ENCODE assay signal across 8 cellular contexts in the genomic region with DNA sequence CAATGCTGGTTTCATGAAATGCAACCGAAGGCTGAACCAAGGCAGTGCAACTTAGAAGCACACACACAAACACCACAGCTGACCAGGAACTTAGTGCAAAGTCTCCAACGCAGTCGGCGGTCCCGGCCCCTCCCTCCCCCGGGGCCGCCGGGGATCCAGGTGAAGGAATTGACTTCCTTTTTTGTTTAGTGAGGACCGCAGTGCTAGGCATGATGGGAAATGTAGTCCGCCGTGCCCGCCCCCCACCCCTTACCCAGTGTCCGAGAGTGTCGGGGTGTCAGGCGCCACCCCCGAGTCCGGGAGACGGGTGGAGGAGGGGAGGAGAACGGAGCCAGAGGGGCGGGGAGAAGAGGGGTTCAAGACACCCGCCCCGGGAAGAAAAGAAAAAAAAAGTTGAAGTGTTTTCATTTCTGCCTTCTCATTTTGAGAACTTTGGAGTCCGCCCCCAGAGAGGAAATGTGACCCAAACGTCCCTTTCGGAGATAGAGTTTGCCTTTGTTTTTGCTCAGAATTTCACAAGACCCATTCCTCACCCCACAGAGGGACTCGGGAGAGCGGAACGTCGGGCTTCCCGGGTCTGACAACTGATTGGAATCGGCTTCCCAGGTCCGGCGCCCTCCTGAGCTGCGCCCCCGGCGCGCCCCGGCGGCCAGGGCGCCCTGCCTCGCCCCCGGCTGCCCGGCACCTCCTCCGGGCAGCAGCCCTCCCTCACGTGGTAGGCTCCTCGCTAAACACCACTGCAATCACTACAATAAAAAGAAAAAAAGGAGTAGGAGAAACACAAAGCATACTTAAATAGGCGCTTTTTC. TPM values are rescaled to one million over a fixed set of nuclear protein-coding genes. Genes with fewer than 3 reads are reported as not detected.
DNase-seq lines count a peak whose midpoint lies in the region; ATAC-seq and TF ChIP-seq lines count a peak whose summit lies in the region.

No MANE protein-coding gene starts in this region.

- DNase-seq in EL (peak; percentile 94), SK-MEL-5 (ENCODE audit: low read depth, low spot score) (peak; percentile 85), amygdala (lab: John Stamatoyannopoulos, UW) (peak in 45 of 56 donors; percentile 22 to 76 (median 54)), cardiac septum (ENCODE audit: low spot score) (peak; percentile 92), omental fat pad (ENCODE audit: low spot score) (no peak)

- in situ Hi-C loops in SK-MEL-5 (cut with HindIII; ENCODE audit: low pct_unique_long_range_greater_than_20kb, low sequenced_read_pairs) = no loop called here

- intact Hi-C loops in cardiac septum (cut with DNase I) = loop anchor here (1.0 to 2.0 kb wide), 5 partner anchors 36 to 321 kb away; no protein-coding TSS in a partner anchor

- peak; percentile 49 for ATAC-seq in omental fat pad (ENCODE audit: low FRiP score)
- ATAC-seq in HG03095 (IDR thresholded peaks at IDR 0.05; ENCODE audit: unreplicated experiment) = no peak
- no peak for ATAC-seq in HG03139 (IDR thresholded peaks at IDR 0.05; ENCODE audit: unreplicated experiment)

- peak; percentile 21; the same call in 1 of the 2 replicates for TF ChIP-seq RAD21 in Ishikawa (IDR thresholded peaks at IDR 0.05; ENCODE audit: low read depth)

- TF ChIP-seq EP300 in Ishikawa (IDR thresholded peaks at IDR 0.05; ENCODE audit: borderline replicate concordance) = no peak; the same call in 1 of the 2 replicates

- TF ChIP-seq CTCF in omental fat pad (IDR thresholded peaks at IDR 0.05) = no peak

TF ChIP-seq in Ishikawa, 13 proteins besides CTCF, POLR2A, EP300 and RAD21:
- peak; percentile 68 for TF ChIP-seq TCF12 (IDR thresholded peaks at IDR 0.05; ENCODE audit: low read depth)
- TF ChIP-seq CREB1 (IDR thresholded peaks at IDR 0.05; ENCODE audit: low read depth) = 0 out of 2 replicates have a peak, but pooled peaks have one; percentile 30
- TF ChIP-seq ZBTB7A (IDR thresholded peaks at IDR 0.05; ENCODE audit: low read depth) = no peak
- TF ChIP-seq TEAD4 (IDR thresholded peaks at IDR 0.05) = peak; percentile 42; the same call in 1 of the 2 replicates
- TF ChIP-seq, protein P1, sequence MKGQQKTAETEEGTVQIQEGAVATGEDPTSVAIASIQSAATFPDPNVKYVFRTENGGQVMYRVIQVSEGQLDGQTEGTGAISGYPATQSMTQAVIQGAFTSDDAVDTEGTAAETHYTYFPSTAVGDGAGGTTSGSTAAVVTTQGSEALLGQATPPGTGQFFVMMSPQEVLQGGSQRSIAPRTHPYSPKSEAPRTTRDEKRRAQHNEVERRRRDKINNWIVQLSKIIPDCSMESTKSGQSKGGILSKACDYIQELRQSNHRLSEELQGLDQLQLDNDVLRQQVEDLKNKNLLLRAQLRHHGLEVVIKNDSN (IDR thresholded peaks at IDR 0.05) = peak; percentile 74
- TF ChIP-seq, protein P2, sequence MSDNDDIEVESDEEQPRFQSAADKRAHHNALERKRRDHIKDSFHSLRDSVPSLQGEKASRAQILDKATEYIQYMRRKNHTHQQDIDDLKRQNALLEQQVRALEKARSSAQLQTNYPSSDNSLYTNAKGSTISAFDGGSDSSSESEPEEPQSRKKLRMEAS (IDR thresholded peaks at IDR 0.05) = peak; percentile 49
- peak; percentile 6; the same call in 1 of the 2 replicates for TF ChIP-seq YY1 (IDR thresholded peaks at IDR 0.05; ENCODE audit: low read depth)
- TF ChIP-seq, protein P3, sequence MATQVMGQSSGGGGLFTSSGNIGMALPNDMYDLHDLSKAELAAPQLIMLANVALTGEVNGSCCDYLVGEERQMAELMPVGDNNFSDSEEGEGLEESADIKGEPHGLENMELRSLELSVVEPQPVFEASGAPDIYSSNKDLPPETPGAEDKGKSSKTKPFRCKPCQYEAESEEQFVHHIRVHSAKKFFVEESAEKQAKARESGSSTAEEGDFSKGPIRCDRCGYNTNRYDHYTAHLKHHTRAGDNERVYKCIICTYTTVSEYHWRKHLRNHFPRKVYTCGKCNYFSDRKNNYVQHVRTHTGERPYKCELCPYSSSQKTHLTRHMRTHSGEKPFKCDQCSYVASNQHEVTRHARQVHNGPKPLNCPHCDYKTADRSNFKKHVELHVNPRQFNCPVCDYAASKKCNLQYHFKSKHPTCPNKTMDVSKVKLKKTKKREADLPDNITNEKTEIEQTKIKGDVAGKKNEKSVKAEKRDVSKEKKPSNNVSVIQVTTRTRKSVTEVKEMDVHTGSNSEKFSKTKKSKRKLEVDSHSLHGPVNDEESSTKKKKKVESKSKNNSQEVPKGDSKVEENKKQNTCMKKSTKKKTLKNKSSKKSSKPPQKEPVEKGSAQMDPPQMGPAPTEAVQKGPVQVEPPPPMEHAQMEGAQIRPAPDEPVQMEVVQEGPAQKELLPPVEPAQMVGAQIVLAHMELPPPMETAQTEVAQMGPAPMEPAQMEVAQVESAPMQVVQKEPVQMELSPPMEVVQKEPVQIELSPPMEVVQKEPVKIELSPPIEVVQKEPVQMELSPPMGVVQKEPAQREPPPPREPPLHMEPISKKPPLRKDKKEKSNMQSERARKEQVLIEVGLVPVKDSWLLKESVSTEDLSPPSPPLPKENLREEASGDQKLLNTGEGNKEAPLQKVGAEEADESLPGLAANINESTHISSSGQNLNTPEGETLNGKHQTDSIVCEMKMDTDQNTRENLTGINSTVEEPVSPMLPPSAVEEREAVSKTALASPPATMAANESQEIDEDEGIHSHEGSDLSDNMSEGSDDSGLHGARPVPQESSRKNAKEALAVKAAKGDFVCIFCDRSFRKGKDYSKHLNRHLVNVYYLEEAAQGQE (IDR thresholded peaks at IDR 0.05; ENCODE audit: low read depth) = no peak
- 0 out of 2 replicates have a peak, but pooled peaks have one; percentile 34 for TF ChIP-seq FOXM1 (IDR thresholded peaks at IDR 0.05; ENCODE audit: borderline replicate concordance, low read depth)
- TF ChIP-seq CEBPB (IDR thresholded peaks at IDR 0.05) = peak; percentile 75
- TF ChIP-seq EGR1 (IDR thresholded peaks at IDR 0.05) = no peak
- TF ChIP-seq TAF1 (IDR thresholded peaks at IDR 0.05; ENCODE audit: low read depth) = peak; percentile 21; the same call in 1 of the 2 replicates
- TF ChIP-seq NFIC (IDR thresholded peaks at IDR 0.05) = peak; percentile 26; the same call in 1 of the 2 replicates
TF ChIP-seq in Ishikawa: peak in this region for 10.

RNA-seq across cellular contexts. Expression of a gene that starts 2.0 kb away (rescaled TPM):
- 53.9 and 57.1 TPM in 2 replicates for total RNA-seq in SK-MEL-5 (2014; rRNA removed; shearing (Covaris generic))
- polyA plus RNA-seq in SK-MEL-5 (2015; cell fraction: cytosol; rRNA removed) = 70.4 and 75.0 TPM in 2 replicates
- 17.7 and 39.4 TPM in 2 replicates for polyA plus RNA-seq in SK-MEL-5 (2015; cell fraction: nucleus; rRNA removed)
- total RNA-seq in cardiac septum (12.6 TPM), omental fat pad (10 to 100 TPM in 3 of 4 donors, 1 to 10 TPM in 1; 9.0 to 23.9 (median 20.2) TPM)
